In genomic region chr18:7062844-7063243, GRCh38 we compare ENCODE assay signal across 21 cellular contexts. TPM values are rescaled to one million over a fixed set of nuclear protein-coding genes. Genes with fewer than 3 reads are reported as not detected.
DNase-seq lines count a peak whose midpoint lies in the region; ATAC-seq, FAIRE-seq and TF ChIP-seq lines count a peak whose summit lies in the region.
"Had no signal": no experiment of that assay in that cellular context is flagged by ENCODE, and none has a peak within 500 bp of the region (broad histone marks: within the 10 kb centered on the region; RNA-seq: fewer than 3 reads in every experiment).

No MANE protein-coding gene starts in this region.

- H2BK120ac ChIP-seq in trophoblast cell (ENCODE audit: insufficient read depth, low read length, poor library complexity) = no peak overlapping the region

- H2BK12ac ChIP-seq in trophoblast cell (ENCODE audit: low read length) = peak overlapping the region; percentile 59

- TF ChIP-seq POLR2A in HepG2 (IDR thresholded peaks at IDR 0.05; ENCODE audit: insufficient read depth in 1 of 2, low read depth in 2 of 2, low read length in 2 of 2) = no peak
- no peak for TF ChIP-seq POLR2A in right lobe of liver (IDR thresholded peaks at IDR 0.05)

- peak overlapping the region; percentile 3 for H3K18ac ChIP-seq in trophoblast cell (ENCODE audit: low read length)

- TF ChIP-seq EP300 in HepG2 (IDR thresholded peaks at IDR 0.05; ENCODE audit: low read depth in 2 of 2, low read length in 2 of 2) = no peak
- no peak for TF ChIP-seq EP300 in HepG2 (CRISPR knock-in tag; IDR thresholded peaks at IDR 0.05; ENCODE audit: borderline replicate concordance)

- no peak for FAIRE-seq in HepG2 (lab: Jason Lieb, UNC)
- FAIRE-seq: GM12892, GM19239 had no signal

- in situ Hi-C loops in HepG2 (cut with HindIII; ENCODE audit: extremely low pct_ligation_motif_present, low pct_unique_long_range_greater_than_20kb) = no loop called here

- no peak overlapping the region for H3K9ac ChIP-seq in HepG2 (ENCODE audit: insufficient read depth, low read depth, low read length)
- H3K9ac ChIP-seq in trophoblast cell (ENCODE audit: low read length) = no peak overlapping the region
- H3K9ac ChIP-seq: GM23248 had no signal

- no peaks in the 10 kb centered on the region for H3K9me3 ChIP-seq in HepG2 (ENCODE audit: low read length)
- H3K9me3 ChIP-seq in right lobe of liver = no peaks in the 10 kb centered on the region
- peaks cover 2% of the 10 kb centered on the region for H3K9me3 ChIP-seq in trophoblast cell (ENCODE audit: insufficient read depth, low read depth, low read length)

- H3K27ac ChIP-seq in HepG2 (ENCODE audit: extremely low read length, insufficient read depth, low read length) = no peak overlapping the region
- H3K27ac ChIP-seq in right lobe of liver = no peak overlapping the region
- peak overlapping the region; percentile 60 for H3K27ac ChIP-seq in trophoblast cell (ENCODE audit: low read depth, low read length)
- H3K27ac ChIP-seq: 22Rv1, GM23248, HL-60 had no signal

- H3K36me3 ChIP-seq in HepG2 (replicated peaks in 1 of 2; ENCODE audit: control insufficient read depth in 1 of 2, insufficient read depth in 2 of 2, low read length in 2 of 2) (no peaks in the 10 kb centered on the region), right lobe of liver (no peaks in the 10 kb centered on the region), trophoblast cell (ENCODE audit: control insufficient read depth in 1 of 2, insufficient read depth in 2 of 2, low read length in 2 of 2) (peaks cover 0 to 2% of the 10 kb centered on the region in 2 experiments)

- CTCF ChIA-PET in HepG2 (lab: Yijun Ruan, JAX; ENCODE audit: low intra/inter-chr PET ratio, low total read pairs) = no interaction called here

- no peaks in the 10 kb centered on the region for H4K20me1 ChIP-seq in HepG2 (ENCODE audit: insufficient read depth, low read length)

- peak overlapping the region; percentile 5 for H3K14ac ChIP-seq in trophoblast cell (ENCODE audit: low read length)

- H3K4me3 ChIP-seq in HepG2 (replicated peaks in 1 of 3; ENCODE audit: insufficient read depth in 1 of 3, low read depth in 2 of 3, low read length in 3 of 3) (no peak overlapping the region), right lobe of liver (no peak overlapping the region), trophoblast cell (ENCODE audit: low read depth, low read length) (no peak overlapping the region)
- H3K4me3 ChIP-seq: GM23248 had no signal

- H4K8ac ChIP-seq in trophoblast cell (ENCODE audit: low read depth, low read length) = no peak overlapping the region

- H3K79me1 ChIP-seq in trophoblast cell (ENCODE audit: low read length) = peaks cover 10% of the 10 kb centered on the region

- no peaks in the 10 kb centered on the region for H3K27me3 ChIP-seq in HepG2 (ENCODE audit: control insufficient read depth in 1 of 2, insufficient read depth in 2 of 2, low read length in 2 of 2)
- no peaks in the 10 kb centered on the region for H3K27me3 ChIP-seq in right lobe of liver
- no peaks in the 10 kb centered on the region for H3K27me3 ChIP-seq in trophoblast cell (ENCODE audit: insufficient read depth, low read length)

- BruUV-seq in HepG2 (replicated peaks; lab: Mats Ljungman, UMichigan) = no TSS peak

- H3K4ac ChIP-seq in trophoblast cell (ENCODE audit: low read depth, low read length) = no peak overlapping the region

- H3K4me2 ChIP-seq in HepG2 (ENCODE audit: low read depth, low read length) (peak overlapping the region; percentile 48), trophoblast cell (ENCODE audit: low read length) (no peak overlapping the region)

- WGBS in HepG2 (ENCODE audit: low lambda C conversion rate) = 2% methylated on average over 5 of the region's 5 CpGs
- WGBS in right lobe of liver (ENCODE audit: insufficient coverage, low coverage, low lambda C conversion rate, missing lambda C conversion rate) = 34% methylated on average over 5 of the region's 5 CpGs
- no CpG with 5 or more reads among the region's 5 CpGs for WGBS in trophoblast cell (ENCODE audit: extremely low coverage, insufficient coverage, insufficient read length)

- intact Hi-C loops in HepG2 (cut with micrococcal nuclease; ENCODE audit: unreplicated experiment) = no loop called here
- intact Hi-C loops in right lobe of liver (cut with DNase I) = no loop called here

- no peaks in the 10 kb centered on the region for H3K79me2 ChIP-seq in HepG2 (ENCODE audit: insufficient read depth, low read length)
- H3K79me2 ChIP-seq in trophoblast cell (ENCODE audit: control insufficient read depth, insufficient read depth, low read length, poor library complexity) = no peaks in the 10 kb centered on the region

- POLR2A ChIA-PET in HepG2 (lab: Yijun Ruan, JAX) = no interaction called here

- H3K4me1 ChIP-seq in HepG2 (ENCODE audit: insufficient read depth, low read length) = peaks cover 23% of the 10 kb centered on the region
- no peaks in the 10 kb centered on the region for H3K4me1 ChIP-seq in right lobe of liver
- peaks cover 18 to 22% of the 10 kb centered on the region in 2 experiments for H3K4me1 ChIP-seq in trophoblast cell (ENCODE audit: control insufficient read depth in 1 of 2, insufficient read depth in 2 of 2, low read length in 2 of 2)

- H3K23ac ChIP-seq in trophoblast cell (ENCODE audit: low read length) = no peak overlapping the region

- no peak for TF ChIP-seq CTCF in HepG2 (CRISPR knock-in tag; IDR thresholded peaks at IDR 0.05)
- TF ChIP-seq CTCF in right lobe of liver (IDR thresholded peaks at IDR 0.05) = no peak

- H2AK5ac ChIP-seq in trophoblast cell (ENCODE audit: low read length) = no peak overlapping the region

- DNase-seq in HepG2 (ENCODE audit: low spot score) (no peak), right lobe of liver (no peak), left kidney (ENCODE audit: low read depth, low spot score) (peak; percentile 58), trophoblast cell (no peak), NK-92 (lab: John Stamatoyannopoulos, UW; ENCODE audit: unreplicated experiment) (no peak), GM19240 (ENCODE audit: insufficient read length, low spot score) (no peak)
- DNase-seq in activated CD8-positive, alpha-beta memory T cell treated with anti-CD3 and anti-CD28 coated beads for 24 hours = no peak
- DNase-seq: Calu3; CD8-positive, alpha-beta T cell; DMS 273 treated with DMSO at 0.1 percent for 48 hours; DND-41; GDM1; GM23248; H7 had no signal

- H2AFZ ChIP-seq in HepG2 (ENCODE audit: low read length) (no peak overlapping the region), trophoblast cell (ENCODE audit: insufficient read depth, low read length, poor library complexity) (no peak overlapping the region)
- H2AFZ ChIP-seq: GM23248 had no signal

- H2BK5ac ChIP-seq in trophoblast cell (ENCODE audit: low read depth, low read length, poor library complexity) = peak overlapping the region; percentile 35

- H4K91ac ChIP-seq in trophoblast cell (ENCODE audit: low read depth, low read length) = peak overlapping the region; percentile 21

- no peak for TF ChIP-seq RAD21 in HepG2 (CRISPR knock-in tag; IDR thresholded peaks at IDR 0.05)

- ATAC-seq in HepG2 (peak; percentile 30; the same call in 1 of the 3 replicates), right lobe of liver (no peak), GM19328 (IDR thresholded peaks at IDR 0.05; ENCODE audit: unreplicated experiment) (no peak)
- ATAC-seq: CD8-positive, alpha-beta T cell had no signal

- H4K12ac ChIP-seq in trophoblast cell (ENCODE audit: low read depth, low read length) = no peak overlapping the region

TF ChIP-seq in HepG2, 621 proteins besides CTCF, POLR2A, EP300 and RAD21 (continues in another document):
- TF ChIP-seq ZNF589 (CRISPR knock-in tag; conservative IDR thresholded peaks at IDR 0.05) = no peak
- TF ChIP-seq ELF3 (CRISPR knock-in tag; IDR thresholded peaks at IDR 0.05) = no peak

RNA-seq across cellular contexts. Expression of gene LAMA1, which starts 54.8 kb away (rescaled TPM):
- total RNA-seq in HepG2 (2016; rRNA removed; fragmentation: Illumina TruSeq; extraction: Trizol) (0.44 and 0.52 TPM in 2 replicates), right lobe of liver (under 1 TPM; 0.06 to 0.56 (median 0.29) TPM)
- 0.09 and 0.20 TPM in 2 replicates for total RNA-seq in HepG2 (2016; cell fraction: cytosol; rRNA removed; fragmentation: Illumina TruSeq; extraction: Trizol; ENCODE audit: low read depth)
- 0.28 and 0.43 TPM in 2 replicates for total RNA-seq in HepG2 (2016; cell fraction: insoluble cytoplasmic fraction; rRNA removed; fragmentation: Illumina TruSeq; extraction: Trizol)
- 0.21 and 0.28 TPM in 2 replicates for total RNA-seq in HepG2 (2016; cell fraction: membrane; rRNA removed; fragmentation: Illumina TruSeq; extraction: Trizol)
- total RNA-seq in HepG2 (2016; cell fraction: nucleus; rRNA removed; fragmentation: Illumina TruSeq; extraction: Trizol) = 0.31 and 0.44 TPM in 2 replicates
- 0.05 TPM in 2 replicates for polyA plus RNA-seq in HepG2 (2011; rRNA removed)
- 0.05 and 0.10 TPM in 2 replicates for polyA plus RNA-seq in HepG2 (2011; cell fraction: cytosol; rRNA removed)
- polyA plus RNA-seq in HepG2 (2011; cell fraction: nucleus; rRNA removed) = 0.13 and 0.23 TPM in 2 replicates
- 0.25 and 0.28 TPM in 2 replicates for polyA plus RNA-seq in HepG2 (2012)
- polyA plus RNA-seq in HepG2 (2016; cell fraction: cytosol; fragmentation: Illumina TruSeq; extraction: Trizol; ENCODE audit: low read depth) = 0.09 and 0.20 TPM in 2 replicates
- 0.22 and 0.35 TPM in 2 replicates for polyA plus RNA-seq in HepG2 (2016; cell fraction: insoluble cytoplasmic fraction; fragmentation: Illumina TruSeq; extraction: Trizol; ENCODE audit: low read depth)
- 0.06 and 0.13 TPM in 2 replicates for polyA plus RNA-seq in HepG2 (2016; cell fraction: membrane; fragmentation: Illumina TruSeq; extraction: Trizol; ENCODE audit: low read depth)
- polyA plus RNA-seq in HepG2 (2016; cell fraction: nucleus; fragmentation: Illumina TruSeq; extraction: Trizol; ENCODE audit: insufficient read depth, low read depth) = 0.70 and 0.73 TPM in 2 replicates
- 0.16 and 232 TPM in 2 replicates for polyA minus RNA-seq in HepG2 (2011; rRNA and poly(A)+ RNA removed; ENCODE audit: low replicate concordance)
- polyA minus RNA-seq in HepG2 (2011; cell fraction: cytosol; rRNA and poly(A)+ RNA removed) = 0.59 and 0.97 TPM in 2 replicates
- polyA minus RNA-seq in HepG2 (2011; cell fraction: nucleus; rRNA and poly(A)+ RNA removed) = 0.26 and 0.37 TPM in 2 replicates
- polyA plus RNA-seq in trophoblast cell (2013) = 113 and 116 TPM in 2 replicates
- total RNA-seq: A673; Calu3; CD8-positive, alpha-beta T cell had no signal
- polyA plus RNA-seq: CD14-positive monocyte had no signal
